14 cellular contexts compared by ENCODE assay signal in the genomic region with DNA sequence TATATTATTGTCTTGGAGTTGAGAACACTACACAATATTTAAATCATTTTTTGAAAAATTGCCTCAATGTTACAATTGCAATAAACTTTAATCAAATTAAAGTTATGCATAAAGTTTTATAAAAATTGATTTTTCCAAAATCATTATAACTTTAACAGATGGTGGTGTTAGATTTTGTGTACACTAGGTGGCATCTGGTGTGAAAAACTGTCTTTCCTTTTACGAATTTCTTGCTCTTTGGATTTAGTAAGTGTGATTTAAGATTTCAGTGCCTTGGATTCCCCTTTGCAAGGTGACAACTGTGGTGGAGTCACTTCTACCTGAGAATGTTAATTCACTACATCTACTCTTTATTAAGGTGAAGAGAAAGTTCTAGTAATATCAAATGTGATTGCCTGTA.
A peak's percentile ranks its signal among the peaks of the same experiment; 100 is the strongest.
DNase-seq lines count a peak whose midpoint lies in the region; ATAC-seq and TF ChIP-seq lines count a peak whose summit lies in the region.
"Had no signal": no experiment of that assay in that cellular context is flagged by ENCODE, and none has a peak within 500 bp of the region (broad histone marks: within the 10 kb centered on the region; RNA-seq: fewer than 3 reads in every experiment).

No MANE protein-coding gene starts in this region.

- TF ChIP-seq CTCF in HCT116 (IDR thresholded peaks at IDR 0.05 in 2 of 3, conservative IDR thresholded peaks at IDR 0.05 in 1 of 3; ENCODE audit: borderline replicate concordance in 1 of 3, insufficient read depth in 1 of 3, low read depth in 2 of 3, low read length in 2 of 3): peak in 2 of 3 experiments; percentile 44 to 73; a peak in 3 of 6 replicates
- TF ChIP-seq CTCF in RWPE2 (IDR thresholded peaks at IDR 0.05; ENCODE audit: poor library complexity, severe bottlenecking): peak; percentile 79
- peak; percentile 47 for TF ChIP-seq CTCF in retinal pigment epithelial cell (conservative IDR thresholded peaks at IDR 0.05; ENCODE audit: low read depth, low read length)

- H4K20me1 ChIP-seq in HCT116 (ENCODE audit: insufficient read depth): no peaks in the 10 kb centered on the region

- peaks cover 2% of the 10 kb centered on the region; the same call in 1 of the 2 replicates for H3K79me2 ChIP-seq in HCT116 (ENCODE audit: insufficient read depth, low read length)

- TF ChIP-seq RAD21 in HCT116 (IDR thresholded peaks at IDR 0.05; ENCODE audit: low read depth): peak; percentile 81

- H3K4me3 ChIP-seq in HCT116 (replicated peaks in 1 of 2; ENCODE audit: low read depth in 1 of 2, low read length in 2 of 2): no peak overlapping the region
- no peak overlapping the region for H3K4me3 ChIP-seq in RWPE2 (ENCODE audit: severe bottlenecking)
- H3K4me3 ChIP-seq in retinal pigment epithelial cell (ENCODE audit: low read length): no peak overlapping the region
- H3K4me3 ChIP-seq: HAP-1, PC-9, sigmoid colon had no signal

- H3K4me1 ChIP-seq in HCT116 (ENCODE audit: control insufficient read depth in 1 of 2, insufficient read depth in 2 of 2, low read length in 2 of 2): peaks cover 84 to 98% of the 10 kb centered on the region in 2 experiments
- peaks cover 37% of the 10 kb centered on the region for H3K4me1 ChIP-seq in RWPE2 (ENCODE audit: insufficient read depth, poor library complexity, severe bottlenecking)

- no peaks in the 10 kb centered on the region for H3K36me3 Mint-ChIP-seq in activated CD4-positive, alpha-beta T cell treated with anti-CD3 and anti-CD28 coated beads for 36 hours (ENCODE audit: low read depth)
- H3K36me3 Mint-ChIP-seq: IgD-negative memory B cell had no signal

- H3K36me3 ChIP-seq in HCT116 (ENCODE audit: control insufficient read depth in 1 of 2, insufficient read depth in 2 of 2, low read length in 2 of 2) (no peaks in the 10 kb centered on the region), RWPE2 (ENCODE audit: low read depth) (no peaks in the 10 kb centered on the region)
- H3K36me3 ChIP-seq: HAP-1, sigmoid colon had no signal

- peak overlapping the region; percentile 92; the same call in 1 of the 2 replicates for H3K27ac ChIP-seq in HCT116 (ENCODE audit: low read depth, low read length)
- H3K27ac ChIP-seq in RWPE2 (ENCODE audit: poor library complexity, severe bottlenecking): no peak overlapping the region
- H3K27ac ChIP-seq: PC-9, sigmoid colon had no signal

- POLR2A ChIA-PET in HCT116 (lab: Charles Lee): interaction anchor here (1.2 to 1.8 kb wide), 3 partner anchors 86 to 129 kb away, joined by 4 to 8 read pairs (median 5); no protein-coding TSS in a partner anchor
- POLR2A ChIA-PET in activated CD4-positive, alpha-beta T cell treated with anti-CD3 and anti-CD28 coated beads for 36 hours (lab: Charles Lee): no interaction called here

- no peaks in the 10 kb centered on the region for H3K9me3 Mint-ChIP-seq in activated CD4-positive, alpha-beta T cell treated with anti-CD3 and anti-CD28 coated beads for 36 hours (ENCODE audit: low read depth)
- H3K9me3 Mint-ChIP-seq: activated naive CD4-positive, alpha-beta T cell treated with anti-CD3 and anti-CD28 coated beads for 36 hours; IgD-negative memory B cell had no signal

- no peak for ATAC-seq in HCT116
- no peak for ATAC-seq in RWPE2 (ENCODE audit: low read depth)
- no peak for ATAC-seq in HG03342 (IDR thresholded peaks at IDR 0.05; ENCODE audit: unreplicated experiment)
- no peak for ATAC-seq in activated CD4-positive, alpha-beta T cell treated with anti-CD3 and anti-CD28 coated beads for 36 hours

- BruUV-seq in HCT116 (replicated peaks; lab: Mats Ljungman, UMichigan): no TSS peak

- H3K9me3 ChIP-seq in HCT116 (ENCODE audit: control insufficient read depth in 1 of 2, insufficient read depth in 1 of 2, low read depth in 1 of 2, low read length in 2 of 2) (no peaks in the 10 kb centered on the region), RWPE2 (ENCODE audit: severe bottlenecking) (no peaks in the 10 kb centered on the region)
- H3K9me3 ChIP-seq: HAP-1, sigmoid colon had no signal

- RAD21 ChIA-PET in HCT116 (lab: Charles Lee; ENCODE audit: low non-redundant PET in 1 of 2, low total read pairs in 2 of 2, uncharacterized antibody in 2 of 2, unreplicated experiment in 2 of 2): no interaction called here

- no peak for DNase-seq in HCT116 (ENCODE audit: low read depth, low spot score)
- DNase-seq in RWPE2 (ENCODE audit: low spot score): no peak
- peak; percentile 53 for DNase-seq in fibroblast of peridontal ligament (ENCODE audit: extremely low read depth)
- no peak for DNase-seq in retinal pigment epithelial cell (ENCODE audit: low read depth)
- no peak for DNase-seq in NCI-H1105 (lab: John Stamatoyannopoulos, UW)
- no peak for DNase-seq in activated CD4-positive, alpha-beta T cell treated with anti-CD3 and anti-CD28 coated beads for 36 hours
- DNase-seq: activated naive CD4-positive, alpha-beta T cell treated with anti-CD3 and anti-CD28 coated beads for 36 hours; DMS 273 treated with DMSO at 0.1 percent for 48 hours; midbrain; PC-9; sigmoid colon had no signal

- H3K9ac ChIP-seq in HCT116 (ENCODE audit: low read length): peak overlapping the region; percentile 38

- H3K4me3 Mint-ChIP-seq in activated CD4-positive, alpha-beta T cell treated with anti-CD3 and anti-CD28 coated beads for 36 hours: no peak overlapping the region
- H3K4me3 Mint-ChIP-seq: activated naive CD4-positive, alpha-beta T cell treated with anti-CD3 and anti-CD28 coated beads for 36 hours; IgD-negative memory B cell had no signal

- H3K4me1 Mint-ChIP-seq in activated CD4-positive, alpha-beta T cell treated with anti-CD3 and anti-CD28 coated beads for 36 hours: no peaks in the 10 kb centered on the region

- CTCF ChIA-PET in HCT116 (lab: Charles Lee): no interaction called here
- CTCF ChIA-PET in activated CD4-positive, alpha-beta T cell treated with anti-CD3 and anti-CD28 coated beads for 36 hours (lab: Charles Lee): no interaction called here

- no peak for TF ChIP-seq POLR2A in HCT116 (IDR thresholded peaks at IDR 0.05; ENCODE audit: borderline replicate concordance, extremely low read depth, insufficient read depth, insufficient read length)

- H3K27me3 ChIP-seq in HCT116 (ENCODE audit: insufficient read depth, low read length) (no peaks in the 10 kb centered on the region), RWPE2 (ENCODE audit: insufficient read depth, poor library complexity, severe bottlenecking) (no peaks in the 10 kb centered on the region)
- H3K27me3 ChIP-seq: sigmoid colon had no signal

- intact Hi-C loops in HCT116 (cut with micrococcal nuclease): loop anchor here (1.0 kb wide), 1 partner anchor 135 kb away; no protein-coding TSS in a partner anchor
- intact Hi-C loops in activated CD4-positive, alpha-beta T cell treated with anti-CD3 and anti-CD28 coated beads for 36 hours (cut with DNase I, micrococcal nuclease): loop anchor here (1.0 to 10.0 kb wide), 3 partner anchors 86 to 312 kb away; no protein-coding TSS in a partner anchor

- H3K27ac Mint-ChIP-seq in activated CD4-positive, alpha-beta T cell treated with anti-CD3 and anti-CD28 coated beads for 36 hours: no peak overlapping the region
- H3K27ac Mint-ChIP-seq: activated naive CD4-positive, alpha-beta T cell treated with anti-CD3 and anti-CD28 coated beads for 36 hours; IgD-negative memory B cell had no signal

- peak overlapping the region; percentile 24; the same call in 1 of the 2 replicates for H3K4me2 ChIP-seq in HCT116 (ENCODE audit: low read length)
- H3K4me2 ChIP-seq: PC-9 had no signal

- H2AFZ ChIP-seq in HCT116 (ENCODE audit: low read depth, low read length, poor library complexity, severe bottlenecking): no peak overlapping the region
- H2AFZ ChIP-seq: PC-9 had no signal

- H3K27me3 Mint-ChIP-seq in activated CD4-positive, alpha-beta T cell treated with anti-CD3 and anti-CD28 coated beads for 36 hours: peaks cover 5% of the 10 kb centered on the region

- H3K9me2 ChIP-seq in HCT116 (ENCODE audit: insufficient read depth): no peaks in the 10 kb centered on the region

TF ChIP-seq in HCT116, 20 proteins besides CTCF, POLR2A, EP300 and RAD21:
- TF ChIP-seq, protein P1, sequence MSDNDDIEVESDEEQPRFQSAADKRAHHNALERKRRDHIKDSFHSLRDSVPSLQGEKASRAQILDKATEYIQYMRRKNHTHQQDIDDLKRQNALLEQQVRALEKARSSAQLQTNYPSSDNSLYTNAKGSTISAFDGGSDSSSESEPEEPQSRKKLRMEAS (IDR thresholded peaks at IDR 0.05): 0 out of 2 replicates have a peak, but pooled peaks have one; percentile 46
- TF ChIP-seq EZH2 (IDR thresholded peaks at IDR 0.05) (no peak), SP1 (IDR thresholded peaks at IDR 0.05; ENCODE audit: low read depth) (peak; percentile 21; the same call in 1 of the 2 replicates)
TF ChIP-seq in HCT116: peak in this region for 2.
